ENCODE assay signal across 1 cellular context in the genomic region with DNA sequence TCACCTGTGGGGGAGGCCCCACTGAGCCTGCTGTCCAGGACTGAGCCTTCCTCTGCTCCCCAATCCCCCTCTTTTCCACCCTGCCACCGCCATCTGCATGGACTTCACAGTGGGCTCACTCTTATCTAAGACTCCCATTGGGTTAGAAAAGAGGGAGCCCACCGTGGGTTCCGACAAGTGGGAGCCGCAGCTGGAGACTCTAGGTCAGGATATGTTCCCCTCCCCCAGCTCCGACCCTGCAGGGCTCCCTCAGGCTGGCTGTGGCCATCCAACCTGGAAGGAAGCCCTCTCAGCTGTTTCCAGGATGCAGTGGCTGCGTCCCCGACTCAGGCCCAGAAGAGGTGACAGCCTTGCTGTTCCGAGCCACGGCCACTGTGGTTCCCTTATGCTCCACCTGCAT.
TF ChIP-seq lines count a peak whose summit lies in the region.

No MANE protein-coding gene starts in this region.

TF ChIP-seq in GM23338, 12 proteins besides CTCF, POLR2A, EP300 and RAD21 (continued from another document):
- TF ChIP-seq, protein P1, sequence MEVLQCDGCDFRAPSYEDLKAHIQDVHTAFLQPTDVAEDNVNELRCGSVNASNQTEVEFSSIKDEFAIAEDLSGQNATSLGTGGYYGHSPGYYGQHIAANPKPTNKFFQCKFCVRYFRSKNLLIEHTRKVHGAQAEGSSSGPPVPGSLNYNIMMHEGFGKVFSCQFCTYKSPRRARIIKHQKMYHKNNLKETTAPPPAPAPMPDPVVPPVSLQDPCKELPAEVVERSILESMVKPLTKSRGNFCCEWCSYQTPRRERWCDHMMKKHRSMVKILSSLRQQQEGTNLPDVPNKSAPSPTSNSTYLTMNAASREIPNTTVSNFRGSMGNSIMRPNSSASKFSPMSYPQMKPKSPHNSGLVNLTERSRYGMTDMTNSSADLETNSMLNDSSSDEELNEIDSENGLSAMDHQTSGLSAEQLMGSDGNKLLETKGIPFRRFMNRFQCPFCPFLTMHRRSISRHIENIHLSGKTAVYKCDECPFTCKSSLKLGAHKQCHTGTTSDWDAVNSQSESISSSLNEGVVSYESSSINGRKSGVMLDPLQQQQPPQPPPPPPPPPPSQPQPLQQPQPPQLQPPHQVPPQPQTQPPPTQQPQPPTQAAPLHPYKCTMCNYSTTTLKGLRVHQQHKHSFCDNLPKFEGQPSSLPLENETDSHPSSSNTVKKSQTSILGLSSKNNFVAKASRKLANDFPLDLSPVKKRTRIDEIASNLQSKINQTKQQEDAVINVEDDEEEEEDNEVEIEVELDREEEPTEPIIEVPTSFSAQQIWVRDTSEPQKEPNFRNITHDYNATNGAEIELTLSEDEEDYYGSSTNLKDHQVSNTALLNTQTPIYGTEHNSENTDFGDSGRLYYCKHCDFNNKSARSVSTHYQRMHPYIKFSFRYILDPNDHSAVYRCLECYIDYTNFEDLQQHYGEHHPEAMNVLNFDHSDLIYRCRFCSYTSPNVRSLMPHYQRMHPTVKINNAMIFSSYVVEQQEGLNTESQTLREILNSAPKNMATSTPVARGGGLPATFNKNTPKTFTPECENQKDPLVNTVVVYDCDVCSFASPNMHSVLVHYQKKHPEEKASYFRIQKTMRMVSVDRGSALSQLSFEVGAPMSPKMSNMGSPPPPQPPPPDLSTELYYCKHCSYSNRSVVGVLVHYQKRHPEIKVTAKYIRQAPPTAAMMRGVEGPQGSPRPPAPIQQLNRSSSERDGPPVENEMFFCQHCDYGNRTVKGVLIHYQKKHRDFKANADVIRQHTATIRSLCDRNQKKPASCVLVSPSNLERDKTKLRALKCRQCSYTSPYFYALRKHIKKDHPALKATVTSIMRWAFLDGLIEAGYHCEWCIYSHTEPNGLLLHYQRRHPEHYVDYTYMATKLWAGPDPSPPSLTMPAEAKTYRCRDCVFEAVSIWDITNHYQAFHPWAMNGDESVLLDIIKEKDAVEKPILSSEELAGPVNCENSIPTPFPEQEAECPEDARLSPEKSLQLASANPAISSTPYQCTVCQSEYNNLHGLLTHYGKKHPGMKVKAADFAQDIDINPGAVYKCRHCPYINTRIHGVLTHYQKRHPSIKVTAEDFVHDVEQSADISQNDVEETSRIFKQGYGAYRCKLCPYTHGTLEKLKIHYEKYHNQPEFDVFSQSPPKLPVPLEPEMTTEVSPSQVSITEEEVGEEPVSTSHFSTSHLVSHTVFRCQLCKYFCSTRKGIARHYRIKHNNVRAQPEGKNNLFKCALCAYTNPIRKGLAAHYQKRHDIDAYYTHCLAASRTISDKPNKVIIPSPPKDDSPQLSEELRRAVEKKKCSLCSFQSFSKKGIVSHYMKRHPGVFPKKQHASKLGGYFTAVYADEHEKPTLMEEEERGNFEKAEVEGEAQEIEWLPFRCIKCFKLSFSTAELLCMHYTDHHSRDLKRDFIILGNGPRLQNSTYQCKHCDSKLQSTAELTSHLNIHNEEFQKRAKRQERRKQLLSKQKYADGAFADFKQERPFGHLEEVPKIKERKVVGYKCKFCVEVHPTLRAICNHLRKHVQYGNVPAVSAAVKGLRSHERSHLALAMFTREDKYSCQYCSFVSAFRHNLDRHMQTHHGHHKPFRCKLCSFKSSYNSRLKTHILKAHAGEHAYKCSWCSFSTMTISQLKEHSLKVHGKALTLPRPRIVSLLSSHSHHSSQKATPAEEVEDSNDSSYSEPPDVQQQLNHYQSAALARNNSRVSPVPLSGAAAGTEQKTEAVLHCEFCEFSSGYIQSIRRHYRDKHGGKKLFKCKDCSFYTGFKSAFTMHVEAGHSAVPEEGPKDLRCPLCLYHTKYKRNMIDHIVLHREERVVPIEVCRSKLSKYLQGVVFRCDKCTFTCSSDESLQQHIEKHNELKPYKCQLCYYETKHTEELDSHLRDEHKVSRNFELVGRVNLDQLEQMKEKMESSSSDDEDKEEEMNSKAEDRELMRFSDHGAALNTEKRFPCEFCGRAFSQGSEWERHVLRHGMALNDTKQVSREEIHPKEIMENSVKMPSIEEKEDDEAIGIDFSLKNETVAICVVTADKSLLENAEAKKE (CRISPR knock-in tag; IDR thresholded peaks at IDR 0.05) = no peak
- no peak for TF ChIP-seq JUNB (IDR thresholded peaks at IDR 0.05; ENCODE audit: unreplicated experiment)
- no peak for TF ChIP-seq ZNF331 (CRISPR knock-in tag; IDR thresholded peaks at IDR 0.05; ENCODE audit: low read depth)
